Comparison of ENCODE assay signal across 19 cellular contexts in genomic region chr14:103492156-103492555, GRCh38. TPM values are rescaled to one million over a fixed set of nuclear protein-coding genes. Genes with fewer than 3 reads are reported as not detected.
DNase-seq lines count a peak whose midpoint lies in the region; ATAC-seq and TF ChIP-seq lines count a peak whose summit lies in the region.
"Had no signal": no experiment of that assay in that cellular context is flagged by ENCODE, and none has a peak within 500 bp of the region (broad histone marks: within the 10 kb centered on the region; RNA-seq: fewer than 3 reads in every experiment).

No MANE protein-coding gene starts in this region.

- H3K27me3 ChIP-seq in lower lobe of right lung (ENCODE audit: low read depth), result no peaks in the 10 kb centered on the region
- no peaks in the 10 kb centered on the region for H3K27me3 ChIP-seq in thoracic aorta (replicated peaks; ENCODE audit: insufficient read depth)
- H3K27me3 ChIP-seq: BE2C had no signal

- no peaks in the 10 kb centered on the region for H3K27me3 Mint-ChIP-seq in chondrocyte (ENCODE audit: low read depth)
- H3K27me3 Mint-ChIP-seq: IgD-negative memory B cell had no signal

- ATAC-seq in lower lobe of right lung (no peak), thoracic aorta (ENCODE audit: insufficient number of reproducible peaks, low FRiP score, low read depth) (no peak)

- H3K36me3 Mint-ChIP-seq in chondrocyte (ENCODE audit: low read depth), result peaks cover 10% of the 10 kb centered on the region

- no peak overlapping the region for H3K4me3 Mint-ChIP-seq in chondrocyte (ENCODE audit: unreplicated experiment)
- H3K4me3 Mint-ChIP-seq: IgD-negative memory B cell had no signal

- intact Hi-C loops in lower lobe of right lung (cut with DNase I), result no loop called here

- H3K4me1 ChIP-seq in lower lobe of right lung (peaks cover 11% of the 10 kb centered on the region), thoracic aorta (ENCODE audit: control insufficient read depth in 1 of 2, low read depth in 2 of 2) (peaks cover 4 to 25% of the 10 kb centered on the region in 2 donors)
- H3K4me1 ChIP-seq: HAP-1 had no signal

- no peaks in the 10 kb centered on the region for H3K9me3 Mint-ChIP-seq in chondrocyte (ENCODE audit: low read depth)
- H3K9me3 Mint-ChIP-seq: IgD-negative memory B cell had no signal

- TF ChIP-seq CTCF in chondrocyte (IDR thresholded peaks at IDR 0.05) (no peak), lower lobe of right lung (IDR thresholded peaks at IDR 0.05) (no peak), thoracic aorta (IDR thresholded peaks at IDR 0.05) (no peak)

- peak overlapping the region; percentile 22 for H3K27ac Mint-ChIP-seq in chondrocyte (ENCODE audit: unreplicated experiment)

- H3K4me3 ChIP-seq in lower lobe of right lung, result no peak overlapping the region
- no peak overlapping the region for H3K4me3 ChIP-seq in thoracic aorta
- H3K4me3 ChIP-seq: HAP-1 had no signal

- peaks cover 19% of the 10 kb centered on the region for H3K4me1 Mint-ChIP-seq in chondrocyte (ENCODE audit: low read depth)
- H3K4me1 Mint-ChIP-seq: IgD-negative memory B cell had no signal

- DNase-seq in Kasumi-1 (lab: John Stamatoyannopoulos, UW) (peak; percentile 3 to 11), chondrocyte (ENCODE audit: low spot score) (no peak), lower lobe of right lung (no peak), thoracic aorta (ENCODE audit: low spot score) (no peak), cerebellum (ENCODE audit: low spot score) (no peak), GM19238 (ENCODE audit: insufficient read length, low spot score) (no peak), NCI-H1694 (lab: John Stamatoyannopoulos, UW) (no peak)
- DNase-seq: BE2C, EL, GF-D8, MV-4-11, NCI-H1105 treated with DMSO at 0.1 percent for 48 hours, NCI-H1694 treated with DMSO at 0.1 percent for 48 hours, NCI-H446, NCI-H526, OCI-M1, Right ventricle myocardium superior had no signal

- no peaks in the 10 kb centered on the region for H3K9me3 ChIP-seq in lower lobe of right lung
- H3K9me3 ChIP-seq in thoracic aorta, result no peaks in the 10 kb centered on the region
- H3K9me3 ChIP-seq: BE2C, HAP-1 had no signal

- H3K27ac ChIP-seq in lower lobe of right lung, result peak overlapping the region; percentile 55
- peak overlapping the region; percentile 78 to 79 for H3K27ac ChIP-seq in thoracic aorta

- H3K36me3 ChIP-seq in lower lobe of right lung, result peaks cover 99% of the 10 kb centered on the region
- H3K36me3 ChIP-seq in thoracic aorta, result peaks cover 12% of the 10 kb centered on the region

RNA-seq across cellular contexts. Expression of gene CKB, which starts 30.5 kb away (rescaled TPM):
- total RNA-seq in chondrocyte, result 81.0 to 141 TPM (median 139 TPM) in 3 replicates
- total RNA-seq in lower lobe of right lung, result 115 TPM
- 100 to 1,000 TPM; 109 to 159 TPM for total RNA-seq in thoracic aorta
- total RNA-seq in cerebellum, result 155 TPM

RNA-seq across cellular contexts. Expression of gene TRMT61A, which starts 36.8 kb away (rescaled TPM):
- total RNA-seq in chondrocyte, result 9.9 to 10.3 TPM (median 10.0 TPM) in 3 replicates
- 11.0 TPM for total RNA-seq in lower lobe of right lung
- total RNA-seq in thoracic aorta, result 10 to 100 TPM; 18.6 to 18.8 TPM
- total RNA-seq in cerebellum, result 5.1 TPM

Comparison
In these comparisons a context has a peak if more than half of its experiments do, and no peak if none do; other contexts are left out.
1. DNase-seq: peak in Kasumi-1 (2 of 2); none in chondrocyte (single experiment), lower lobe of right lung (single experiment), thoracic aorta (single experiment), cerebellum (single experiment), GM19238 (single experiment) and NCI-H1694 (single experiment).